ENCODE assay signal across 1 cellular context in genomic region chr21:35024071-35024420, GRCh38.
A peak's percentile ranks its signal among the peaks of the same experiment; 100 is the strongest.
TF ChIP-seq lines count a peak whose summit lies in the region.

No MANE protein-coding gene starts in this region.

TF ChIP-seq in H1, 55 proteins besides CTCF, POLR2A, EP300 and RAD21:
- TF ChIP-seq CHD7 (IDR thresholded peaks at IDR 0.05; ENCODE audit: insufficient replicate concordance, low read length) (no peak), TEAD4 (IDR thresholded peaks at IDR 0.05; ENCODE audit: low read depth, low read length) (peak; percentile 67; the same call in 1 of the 2 replicates), HDAC2 (IDR thresholded peaks at IDR 0.05; ENCODE audit: borderline replicate concordance in 1 of 2, low read depth in 2 of 2, low read length in 2 of 2) (peak in 1 of 2 experiments; percentile 95; a peak in 2 of 4 replicates), KDM1A (IDR thresholded peaks at IDR 0.05; ENCODE audit: borderline replicate concordance, low read length) (peak; percentile 98)
